In genomic region chr4:103010827-103011226, GRCh38 we compare ENCODE assay signal across 17 cellular contexts. TPM values are rescaled to one million over a fixed set of nuclear protein-coding genes. Genes with fewer than 3 reads are reported as not detected.
DNase-seq lines count a peak whose midpoint lies in the region; ATAC-seq, FAIRE-seq and TF ChIP-seq lines count a peak whose summit lies in the region.
"Had no signal": no experiment of that assay in that cellular context is flagged by ENCODE, and none has a peak within 500 bp of the region (broad histone marks: within the 10 kb centered on the region; RNA-seq: fewer than 3 reads in every experiment).

No MANE protein-coding gene starts in this region.

- H3K36me3 ChIP-seq in RWPE2 (ENCODE audit: low read depth) (no peaks in the 10 kb centered on the region), esophagus muscularis mucosa (no peaks in the 10 kb centered on the region), pancreas (no peaks in the 10 kb centered on the region), thyroid gland (no peaks in the 10 kb centered on the region)
- H3K36me3 ChIP-seq: HAP-1, SJCRH30 had no signal

- TF ChIP-seq EP300 in esophagus muscularis mucosa (IDR thresholded peaks at IDR 0.05), result no peak

- H3K4me3 ChIP-seq in RWPE2 (ENCODE audit: severe bottlenecking), result no peak overlapping the region
- no peak overlapping the region for H3K4me3 ChIP-seq in esophagus muscularis mucosa
- H3K4me3 ChIP-seq in pancreas, result no peak overlapping the region
- H3K4me3 ChIP-seq in thyroid gland (replicated peaks in 1 of 3), result no peak overlapping the region
- H3K4me3 ChIP-seq: A549, HAP-1, SJCRH30 had no signal

- H3K4me1 ChIP-seq in RWPE2 (ENCODE audit: insufficient read depth, poor library complexity, severe bottlenecking), result peaks cover 14% of the 10 kb centered on the region
- H3K4me1 ChIP-seq in esophagus muscularis mucosa, result peaks cover 19 to 29% (median 21%) of the 10 kb centered on the region in 4 donors
- peaks cover 17 to 26% (median 18%) of the 10 kb centered on the region in 3 donors for H3K4me1 ChIP-seq in pancreas
- peaks cover 15 to 26% of the 10 kb centered on the region in 2 donors for H3K4me1 ChIP-seq in thyroid gland
- H3K4me1 ChIP-seq: Caco-2, HAP-1, SJCRH30 had no signal

- intact Hi-C loops in esophagus muscularis mucosa (cut with DNase I) (loop anchor here (2.0 to 5.0 kb wide), 2 partner anchors 182 to 389 kb away; no protein-coding TSS in a partner anchor), pancreas (cut with DNase I) (loop anchor here in 1 of 3 donors (10.0 kb wide), 1 partner anchor 566 kb away; no protein-coding TSS in a partner anchor), thyroid gland (cut with DNase I) (no loop called here)

- H3K27ac ChIP-seq in RWPE2 (ENCODE audit: poor library complexity, severe bottlenecking), result peak overlapping the region; percentile 21
- H3K27ac ChIP-seq in esophagus muscularis mucosa (replicated peaks in 1 of 4), result peak overlapping the region in 3 of 4 donors; percentile 74 to 82 (median 81)
- H3K27ac ChIP-seq in pancreas, result peak overlapping the region; percentile 67 to 82 (median 76)
- H3K27ac ChIP-seq in thyroid gland, result peak overlapping the region in 2 of 3 donors; percentile 81 to 90
- H3K27ac ChIP-seq: A549, SJCRH30 had no signal

- no peaks in the 10 kb centered on the region for H3K9me3 ChIP-seq in RWPE2 (ENCODE audit: severe bottlenecking)
- no peaks in the 10 kb centered on the region for H3K9me3 ChIP-seq in esophagus muscularis mucosa
- no peaks in the 10 kb centered on the region for H3K9me3 ChIP-seq in pancreas
- H3K9me3 ChIP-seq in thyroid gland, result no peaks in the 10 kb centered on the region
- H3K9me3 ChIP-seq: A549, Caco-2, HAP-1, SJCRH30 had no signal

- 93% methylated on average over 1 of the region's 1 CpG for WGBS in esophagus muscularis mucosa
- WGBS in pancreas, 2 donors, result 76 to 81% methylated on average over 1 of the region's 1 CpG
- 89 to 97% methylated on average over 1 of the region's 1 CpG for WGBS in thyroid gland, 2 donors

- ATAC-seq in RWPE2 (ENCODE audit: low read depth) (no peak), pancreas (no peak), GM18511 (IDR thresholded peaks at IDR 0.05; ENCODE audit: unreplicated experiment) (no peak)
- ATAC-seq: A549 had no signal

- H3K27me3 ChIP-seq in RWPE2 (ENCODE audit: insufficient read depth, poor library complexity, severe bottlenecking) (no peaks in the 10 kb centered on the region), esophagus muscularis mucosa (no peaks in the 10 kb centered on the region), pancreas (no peaks in the 10 kb centered on the region), thyroid gland (no peaks in the 10 kb centered on the region)
- H3K27me3 ChIP-seq: SJCRH30 had no signal

- no peak for TF ChIP-seq CTCF in RWPE2 (IDR thresholded peaks at IDR 0.05; ENCODE audit: poor library complexity, severe bottlenecking)
- TF ChIP-seq CTCF in esophagus muscularis mucosa (IDR thresholded peaks at IDR 0.05), result no peak
- no peak for TF ChIP-seq CTCF in pancreas (IDR thresholded peaks at IDR 0.05)
- TF ChIP-seq CTCF in thyroid gland (IDR thresholded peaks at IDR 0.05), result no peak

- FAIRE-seq in pancreas (lab: Jason Lieb, UNC) (no peak), urothelium cell line (lab: Jason Lieb, UNC) (no peak), H54 (lab: Jason Lieb, UNC) (no peak)
- FAIRE-seq: A549, G401.6 had no signal

- no peak for DNase-seq in RWPE2 (ENCODE audit: low spot score)
- no peak for DNase-seq in esophagus muscularis mucosa (ENCODE audit: extremely low spot score)
- DNase-seq in pancreas, result no peak
- DNase-seq in thyroid gland, result no peak
- no peak for DNase-seq in urothelium cell line (ENCODE audit: low spot score)
- DNase-seq in H54 (ENCODE audit: insufficient read length, low spot score), result no peak
- DNase-seq: Caco-2; CD4-positive, alpha-beta T cell; NCI-H1105 treated with DMSO at 0.1 percent for 48 hours; NCI-H1694; NCI-H2227 treated with DMSO at 0.1 percent for 48 hours; NCI-H524 had no signal

- TF ChIP-seq POLR2A in esophagus muscularis mucosa (IDR thresholded peaks at IDR 0.05; ENCODE audit: low read depth) (no peak), thyroid gland (IDR thresholded peaks at IDR 0.05) (no peak), H54 (IDR thresholded peaks at IDR 0.05; ENCODE audit: low read depth, low read length) (no peak)

RNA-seq across cellular contexts. Expression of gene SLC9B1, which starts 8.7 kb away (rescaled TPM):
- total RNA-seq in esophagus muscularis mucosa, result 1 to 10 TPM in 1 of 4 donors, under 1 TPM in 2, not detected in 1; 0.29 to 1.3 (median 0.99) TPM
- total RNA-seq in pancreas, result 1 to 10 TPM in 1 of 6 donors, under 1 TPM in 5; 0.28 to 1.0 (median 0.49) TPM
- under 1 TPM; 0.23 to 0.33 TPM for polyA plus RNA-seq in pancreas
- 1 to 10 TPM in 2 of 4 donors, under 1 TPM in 2; 0.45 to 1.2 (median 0.79) TPM for total RNA-seq in thyroid gland

Comparison
In these comparisons a context has a peak if more than half of its experiments do, and no peak if none do; other contexts are left out.
1. H3K27ac ChIP-seq: peak in every context shown above with its lines; median percentile 86 in thyroid gland; 81 in esophagus muscularis mucosa; 76 in pancreas; 21 in RWPE2.